ENCODE assay signal across 28 cellular contexts in genomic region chr5:34818717-34819116, GRCh38. TPM values are rescaled to one million over a fixed set of nuclear protein-coding genes. Genes with fewer than 3 reads are reported as not detected.
"Had no signal": no experiment of that assay in that cellular context is flagged by ENCODE, and none has a peak within 500 bp of the region (broad histone marks: within the 10 kb centered on the region; RNA-seq: fewer than 3 reads in every experiment).

No MANE protein-coding gene starts in this region.

- H3K27me3 ChIP-seq: left lung, right atrium auricular region, suprapubic skin, tibial artery, upper lobe of right lung had no signal

- H3K4me3 Mint-ChIP-seq: immature natural killer cell; naive thymus-derived CD8-positive, alpha-beta T cell; nephron; neural crest cell; stimulated activated naive B cell treated with anti-CD40 and anti-IgM and Interleukin-4, amounts not matched to agents 10 μg/mL and 1 μg/mL and 100 μg/mL, for 72 hours had no signal

- H3K27me3 Mint-ChIP-seq: progenitor cell of endocrine pancreas; stimulated activated naive B cell treated with anti-CD40 and anti-IgM and Interleukin-4, amounts not matched to agents 10 μg/mL and 1 μg/mL and 100 μg/mL, for 72 hours had no signal

- H3K27ac Mint-ChIP-seq: immature natural killer cell; naive thymus-derived CD8-positive, alpha-beta T cell; nephron; progenitor cell of endocrine pancreas; stimulated activated naive B cell treated with anti-CD40 and anti-IgM and Interleukin-4, amounts not matched to agents 10 μg/mL and 1 μg/mL and 100 μg/mL, for 72 hours had no signal

- FAIRE-seq: kidney, urothelium cell line had no signal

- DNase-seq: hypothalamus; immature natural killer cell; kidney; left colon; left lung; lower lobe of right lung; mammary epithelial cell; mesenchymal stem cell; naive thymus-derived CD8-positive, alpha-beta T cell; nucleus accumbens; stimulated activated CD4-positive, alpha-beta T cell treated with anti-CD3 and anti-CD28 coated beads, Interleukin-12 subunit alpha, Interleukin-12 subunit beta, amount 100 ng/mL, for 4 hours; stimulated activated CD4-positive, alpha-beta T cell treated with anti-CD3 and anti-CD28 coated beads, Interleukin-15, amount 100 ng/mL, for 24 hours; stimulated activated CD4-positive, alpha-beta T cell treated with anti-CD3 and anti-CD28 coated beads, Interleukin-2, amount 100 ng/mL, for 24 hours; stimulated activated CD4-positive, alpha-beta T cell treated with anti-CD3 and anti-CD28 coated beads, Interleukin-4, amount 100 ng/mL, for 1 hour; stimulated activated naive B cell treated with anti-CD40 and anti-IgM and Interleukin-4, amounts not matched to agents 10 μg/mL and 1 μg/mL and 100 μg/mL, for 72 hours; stimulated activated naive CD8-positive, alpha-beta T cell treated with anti-CD3 and anti-CD28 coated beads, Interleukin-15, Interleukin-2, amounts not matched to agents 100 U/mL and 50 U/mL, for 24 hours; tibial artery; upper lobe of right lung had no signal

- H3K4me1 Mint-ChIP-seq: immature natural killer cell; naive thymus-derived CD8-positive, alpha-beta T cell; nephron; neural crest cell; stimulated activated naive B cell treated with anti-CD40 and anti-IgM and Interleukin-4, amounts not matched to agents 10 μg/mL and 1 μg/mL and 100 μg/mL, for 72 hours had no signal

- H3K4me3 ChIP-seq: left lung, lower lobe of right lung, right atrium auricular region, skin epidermis, suprapubic skin, thoracic aorta, tibial artery, upper lobe of right lung had no signal

- H3K79me2 ChIP-seq: parathyroid adenoma had no signal

- H3K27ac ChIP-seq: left lung, lower lobe of right lung, parathyroid adenoma, right atrium auricular region, skin epidermis, suprapubic skin, thoracic aorta, tibial artery, upper lobe of right lung had no signal

- H3K9me3 ChIP-seq: left lung, lower lobe of right lung, right atrium auricular region, suprapubic skin, thoracic aorta, tibial artery, upper lobe of right lung had no signal

- H2AFZ ChIP-seq: parathyroid adenoma had no signal

- H3K36me3 Mint-ChIP-seq: naive thymus-derived CD8-positive, alpha-beta T cell; stimulated activated naive B cell treated with anti-CD40 and anti-IgM and Interleukin-4, amounts not matched to agents 10 μg/mL and 1 μg/mL and 100 μg/mL, for 72 hours had no signal

- H3K9me3 Mint-ChIP-seq: naive thymus-derived CD8-positive, alpha-beta T cell; nephron; neural crest cell; stimulated activated naive B cell treated with anti-CD40 and anti-IgM and Interleukin-4, amounts not matched to agents 10 μg/mL and 1 μg/mL and 100 μg/mL, for 72 hours had no signal

- H3K4me1 ChIP-seq: left lung, lower lobe of right lung, parathyroid adenoma, right atrium auricular region, suprapubic skin, tibial artery, upper lobe of right lung had no signal

RNA-seq across cellular contexts. Expression of gene TTC23L, which starts 20.2 kb away (rescaled TPM):
- total RNA-seq: subcutaneous adipose tissue had no signal
- polyA plus RNA-seq: immature natural killer cell; naive thymus-derived CD8-positive, alpha-beta T cell had no signal
